1 cellular context compared by ENCODE assay signal in the genomic region with DNA sequence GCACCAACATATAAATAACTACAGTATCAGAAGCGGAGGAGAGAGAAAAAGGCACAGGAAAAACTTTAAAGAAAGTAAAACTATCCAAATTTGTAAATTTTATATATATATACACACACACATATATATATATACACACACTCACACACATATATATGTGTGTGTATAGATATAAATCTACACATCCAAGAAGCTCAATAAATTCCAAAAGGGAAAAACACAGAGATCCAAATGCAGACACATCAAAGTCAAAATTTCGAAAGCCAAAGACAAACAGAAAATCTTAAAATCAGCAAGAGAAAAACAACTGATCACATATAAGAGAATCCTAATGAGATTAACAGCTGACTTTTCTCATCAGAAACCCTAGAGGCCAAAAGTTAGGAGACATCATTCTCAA.
TF ChIP-seq lines count a peak whose summit lies in the region.

No MANE protein-coding gene starts in this region.

TF ChIP-seq in HepG2, 621 proteins besides CTCF, POLR2A, EP300 and RAD21:
- TF ChIP-seq, protein P1, sequence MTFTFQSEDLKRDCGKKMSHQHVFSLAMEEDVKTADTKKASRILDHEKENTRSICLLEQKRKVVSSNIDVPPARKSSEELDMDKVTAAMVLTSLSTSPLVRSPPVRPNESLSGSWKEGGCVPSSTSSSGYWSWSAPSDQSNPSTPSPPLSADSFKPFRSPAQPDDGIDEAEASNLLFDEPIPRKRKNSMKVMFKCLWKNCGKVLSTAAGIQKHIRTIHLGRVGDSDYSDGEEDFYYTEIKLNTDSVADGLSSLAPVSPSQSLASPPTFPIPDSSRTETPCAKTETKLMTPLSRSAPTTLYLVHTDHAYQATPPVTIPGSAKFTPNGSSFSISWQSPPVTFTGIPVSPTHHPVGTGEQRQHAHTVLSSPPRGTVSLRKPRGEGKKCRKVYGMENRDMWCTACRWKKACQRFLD (CRISPR knock-in tag; IDR thresholded peaks at IDR 0.05; ENCODE audit: borderline replicate concordance): no peak
- 0 out of 2 replicates have a peak, but pooled peaks have one; percentile 59 for TF ChIP-seq ZNF317 (CRISPR knock-in tag; IDR thresholded peaks at IDR 0.05)
